8 cellular contexts compared by ENCODE assay signal in genomic region chr16:81652798-81653505, GRCh38.
DNase-seq lines count a peak whose midpoint lies in the region; ATAC-seq and TF ChIP-seq lines count a peak whose summit lies in the region.

No MANE protein-coding gene starts in this region.

- H3K27ac ChIP-seq in OCI-LY1 (ENCODE audit: low read depth, low read length, poor library complexity, severe bottlenecking), result peak overlapping the region; percentile 87
- H3K27ac ChIP-seq in smooth muscle cell (ENCODE audit: low read depth), result peak overlapping the region; percentile 96
- no peak overlapping the region for H3K27ac ChIP-seq in adrenal gland

- H2AFZ ChIP-seq in OCI-LY1 (ENCODE audit: low read length) (no peak overlapping the region), smooth muscle cell (ENCODE audit: low read depth) (no peak overlapping the region)

- peak overlapping the region; percentile 31 for H3K4me3 ChIP-seq in OCI-LY1 (ENCODE audit: low read depth, low read length, poor library complexity, severe bottlenecking)
- no peak overlapping the region for H3K4me3 ChIP-seq in smooth muscle cell
- H3K4me3 ChIP-seq in adrenal gland, result peak overlapping the region in 1 of 4 donors; percentile 14

- H3K4me1 ChIP-seq in OCI-LY1 (ENCODE audit: insufficient read depth, low read length, severe bottlenecking), result peaks cover 63% of the 10 kb centered on the region
- H3K4me1 ChIP-seq in smooth muscle cell (ENCODE audit: low read depth), result peaks cover 27% of the 10 kb centered on the region
- H3K4me1 ChIP-seq in adrenal gland (replicated peaks in 1 of 2), result peaks cover 6 to 32% of the 10 kb centered on the region in 2 donors

- H3K79me2 ChIP-seq in OCI-LY1 (ENCODE audit: insufficient read depth, low read length), result no peaks in the 10 kb centered on the region
- H3K79me2 ChIP-seq in smooth muscle cell (ENCODE audit: low read depth), result peaks cover 35% of the 10 kb centered on the region

- H3K4me2 ChIP-seq in OCI-LY1 (ENCODE audit: low read length) (peak overlapping the region; percentile 43), smooth muscle cell (no peak overlapping the region)

- H4K20me1 ChIP-seq in OCI-LY1 (ENCODE audit: insufficient read depth, low read length) (no peaks in the 10 kb centered on the region), smooth muscle cell (ENCODE audit: low read depth) (peaks cover 19% of the 10 kb centered on the region)

- intact Hi-C loops in adrenal gland (cut with DNase I), result no loop called here

- no peak for TF ChIP-seq POLR2A in adrenal gland (IDR thresholded peaks at IDR 0.05)

- H3K9me2 ChIP-seq in OCI-LY1 (ENCODE audit: low read depth, low read length), result no peaks in the 10 kb centered on the region

- TF ChIP-seq CTCF in OCI-LY1 (IDR thresholded peaks at IDR 0.05; ENCODE audit: low read length) (no peak), smooth muscle cell (IDR thresholded peaks at IDR 0.05; ENCODE audit: borderline replicate concordance, insufficient read depth, poor library complexity, severe bottlenecking) (no peak), adrenal gland (IDR thresholded peaks at IDR 0.05) (no peak)

- peak; percentile 38 for ATAC-seq in GM19025 (IDR thresholded peaks at IDR 0.05; ENCODE audit: low read depth, unreplicated experiment)
- peak; percentile 47 for ATAC-seq in HG03520 (IDR thresholded peaks at IDR 0.05; ENCODE audit: unreplicated experiment)

- no peaks in the 10 kb centered on the region for H3K27me3 ChIP-seq in OCI-LY1 (ENCODE audit: insufficient read depth, low read length)
- no peaks in the 10 kb centered on the region for H3K27me3 ChIP-seq in smooth muscle cell (ENCODE audit: low read depth)
- H3K27me3 ChIP-seq in adrenal gland, result no peaks in the 10 kb centered on the region

- H3K9ac ChIP-seq in OCI-LY1 (ENCODE audit: low read length), result peak overlapping the region; percentile 28; the same call in 1 of the 2 replicates
- no peak overlapping the region for H3K9ac ChIP-seq in smooth muscle cell (ENCODE audit: low read depth)

- no peak for DNase-seq in smooth muscle cell (lab: John Stamatoyannopoulos, UW; ENCODE audit: unreplicated experiment)
- no peak for DNase-seq in activated naive CD4-positive, alpha-beta T cell (lab: John Stamatoyannopoulos, UW)
- DNase-seq in adrenal gland, result no peak
- DNase-seq in activated CD4-positive, alpha-beta T cell treated with anti-CD3 and anti-CD28 coated beads for 1 hour, result no peak
- no peak for DNase-seq in pons (ENCODE audit: low spot score)

- H3K9me3 ChIP-seq in OCI-LY1 (ENCODE audit: low read length) (no peaks in the 10 kb centered on the region), smooth muscle cell (replicated peaks; ENCODE audit: low read depth) (no peaks in the 10 kb centered on the region), adrenal gland (replicated peaks in 1 of 3) (no peaks in the 10 kb centered on the region)

- peaks cover 42% of the 10 kb centered on the region for H3K36me3 ChIP-seq in OCI-LY1 (ENCODE audit: insufficient read depth, low read length)
- H3K36me3 ChIP-seq in smooth muscle cell (ENCODE audit: low read depth), result no peaks in the 10 kb centered on the region
- peaks cover 0 to 12% of the 10 kb centered on the region in 2 donors for H3K36me3 ChIP-seq in adrenal gland (replicated peaks in 1 of 2)

- 94% methylated on average over 21 of the region's 21 CpGs for WGBS in smooth muscle cell (ENCODE audit: low lambda C conversion rate)
- 86 to 91% (median 90%) methylated on average over 17 to 21 of the region's 21 CpGs for WGBS in adrenal gland, 4 donors

- H3F3A ChIP-seq in OCI-LY1 (ENCODE audit: insufficient read depth, low read length) (no peaks in the 10 kb centered on the region), smooth muscle cell (ENCODE audit: low read depth) (peaks cover 9% of the 10 kb centered on the region)

Comparison
In these comparisons a context has a peak if more than half of its experiments do, and no peak if none do; other contexts are left out.
1. H3K27ac ChIP-seq: peak in OCI-LY1 (single experiment) and smooth muscle cell (single experiment); none in adrenal gland (0 of 5).